Comparison of ENCODE assay signal across 2 cellular contexts in genomic region chr5:78603636-78604175, GRCh38.
TF ChIP-seq lines count a peak whose summit lies in the region.

No MANE protein-coding gene starts in this region.

TF ChIP-seq in HepG2, 621 proteins besides CTCF, POLR2A, EP300 and RAD21:
- TF ChIP-seq NCOA2 (CRISPR knock-in tag; IDR thresholded peaks at IDR 0.05): no peak
- no peak for TF ChIP-seq ZNF496 (CRISPR knock-in tag; IDR thresholded peaks at IDR 0.05; ENCODE audit: insufficient replicate concordance)
- no peak for TF ChIP-seq ELK4 (CRISPR knock-in tag; IDR thresholded peaks at IDR 0.05; ENCODE audit: borderline replicate concordance)
- peak; percentile 94 for TF ChIP-seq ZNF121 (CRISPR knock-in tag; IDR thresholded peaks at IDR 0.05)
- TF ChIP-seq ZMYM3 (CRISPR knock-in tag; IDR thresholded peaks at IDR 0.05): 0 out of 2 replicates have a peak, but pooled peaks have one; percentile 24

TF ChIP-seq in K562, 482 proteins besides CTCF, POLR2A, EP300 and RAD21:
- TF ChIP-seq RBM25 (IDR thresholded peaks at IDR 0.05; ENCODE audit: low read depth, low read length, severe bottlenecking) (peak; percentile 16), CEBPG (CRISPR knock-in tag; IDR thresholded peaks at IDR 0.05) (no peak), CEBPG (tag; conservative IDR thresholded peaks at IDR 0.05 in 1 of 2, IDR thresholded peaks at IDR 0.05 in 1 of 2) (0 out of 4 replicates have a peak, but pooled peaks of 1 of the 2 experiments have one; percentile 49), ZNF121 (CRISPR knock-in tag; conservative IDR thresholded peaks at IDR 0.05) (peak; percentile 92), ZNF12 (CRISPR knock-in tag; IDR thresholded peaks at IDR 0.05) (no peak)
